Comparison of ENCODE assay signal across 17 cellular contexts in the genomic region with DNA sequence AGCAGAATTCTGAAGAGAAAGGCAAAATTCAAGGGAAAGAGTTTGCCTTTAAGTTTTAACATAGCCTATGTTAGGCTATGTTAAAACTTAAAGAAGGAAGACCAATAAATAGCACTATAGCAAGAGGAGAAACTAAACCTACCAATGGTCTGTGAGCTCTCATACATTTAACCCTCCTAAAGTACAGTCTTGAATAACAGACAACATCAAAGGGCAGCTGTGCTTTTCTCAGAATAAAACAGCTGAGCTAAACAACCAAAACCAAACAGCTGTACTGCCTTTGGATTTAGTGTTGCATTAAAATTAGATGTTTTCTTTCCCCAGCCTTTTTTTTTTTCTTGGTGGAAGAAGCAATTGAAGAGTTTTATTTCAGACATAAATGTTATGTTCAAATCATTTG.
"Had no signal": no experiment of that assay in that cellular context is flagged by ENCODE, and none has a peak within 500 bp of the region (broad histone marks: within the 10 kb centered on the region; RNA-seq: fewer than 3 reads in every experiment).

No MANE protein-coding gene starts in this region.

- H3K79me2 ChIP-seq: parathyroid adenoma had no signal

- H3K27me3 ChIP-seq: ascending aorta, dorsolateral prefrontal cortex, gastroesophageal sphincter, heart right ventricle, neutrophil, tibial artery had no signal

- H2AFZ ChIP-seq: parathyroid adenoma had no signal

- H3K4me3 ChIP-seq: ascending aorta, dorsolateral prefrontal cortex, gastroesophageal sphincter, heart right ventricle, tibial artery had no signal

- H3K27ac ChIP-seq: ascending aorta, dorsolateral prefrontal cortex, gastroesophageal sphincter, heart right ventricle, neutrophil, parathyroid adenoma, tibial artery had no signal

- H3K36me3 ChIP-seq: ascending aorta, gastroesophageal sphincter, heart right ventricle, neutrophil, tibial artery had no signal

- H3K9ac ChIP-seq: parathyroid adenoma had no signal

- ATAC-seq: activated T-helper 17 cell treated with anti-CD3 and anti-CD28 coated beads, Interleukin-2, amount 50 U/mL, for 72 hours; gastroesophageal sphincter; heart right ventricle; left colon had no signal

- H3K4me1 ChIP-seq: ascending aorta, gastroesophageal sphincter, parathyroid adenoma, tibial artery had no signal

- DNase-seq: activated CD4-positive, alpha-beta T cell treated with anti-CD3 and anti-CD28 coated beads, Interleukin-2, amount 50 U/mL, for 1 hour; activated naive CD4-positive, alpha-beta T cell treated with Interleukin-2 at 50 U/mL for 16 hours; activated T-cell treated with anti-CD3 and anti-CD28 coated beads for 4 hours; dorsolateral prefrontal cortex; endodermal cell; erythroblast; heart right ventricle; left colon; stimulated activated CD4-positive, alpha-beta T cell treated with anti-CD3 and anti-CD28 coated beads, Interleukin-15, amount 100 ng/mL, for 24 hours; stimulated activated CD4-positive, alpha-beta T cell treated with anti-CD3 and anti-CD28 coated beads, Interleukin-4, amount 100 ng/mL, for 24 hours; T-helper 9 cell; tibial artery had no signal
